Comparison of ENCODE assay signal across 8 cellular contexts in genomic region chr4:77076889-77077635, GRCh38. TPM values are rescaled to one million over a fixed set of nuclear protein-coding genes. Genes with fewer than 3 reads are reported as not detected.
DNase-seq lines count a peak whose midpoint lies in the region; ATAC-seq and TF ChIP-seq lines count a peak whose summit lies in the region.

No MANE protein-coding gene starts in this region.

- intact Hi-C loops in PC-9 (cut with micrococcal nuclease; ENCODE audit: unreplicated experiment) = loop anchor here (2.0 kb wide), 1 partner anchor 16 kb away; no protein-coding TSS in a partner anchor

- H3K4me1 ChIP-seq in DOHH2 (ENCODE audit: control insufficient read depth, low read length) (peaks cover 54% of the 10 kb centered on the region), PC-9 (replicated peaks; ENCODE audit: insufficient read depth) (no peaks in the 10 kb centered on the region), rectal smooth muscle tissue (ENCODE audit: control insufficient read depth, insufficient read depth, low read length) (peaks cover 3% of the 10 kb centered on the region)

- POLR2A ChIA-PET in PC-9 (lab: Charles Lee; ENCODE audit: unreplicated experiment) = interaction anchor here (0.6 to 0.7 kb wide), 2 partner anchors 16 to 117 kb away, joined by 5 to 10 read pairs; no protein-coding TSS in a partner anchor

- TF ChIP-seq POLR2A in GM18505 (IDR thresholded peaks at IDR 0.05; ENCODE audit: borderline replicate concordance, extremely low read depth, insufficient read depth, insufficient read length) = no peak

- H3K4me2 ChIP-seq in DOHH2 (ENCODE audit: low read length) (peak overlapping the region; percentile 90), PC-9 (peak overlapping the region; percentile 76)

- TF ChIP-seq CTCF in DOHH2 (IDR thresholded peaks at IDR 0.05; ENCODE audit: low read depth, low read length, poor library complexity, severe bottlenecking) (no peak), PC-9 (conservative IDR thresholded peaks at IDR 0.05) (no peak), epithelial cell of proximal tubule (conservative IDR thresholded peaks at IDR 0.05; ENCODE audit: low read depth, low read length) (no peak)

- H3K27ac ChIP-seq in DOHH2 (ENCODE audit: low read depth, low read length) = peak overlapping the region; percentile 81
- H3K27ac ChIP-seq in PC-9 = no peak overlapping the region
- H3K27ac ChIP-seq in rectal smooth muscle tissue (ENCODE audit: low read depth, low read length) = peak overlapping the region; percentile 100

- H3F3A ChIP-seq in DOHH2 (ENCODE audit: control insufficient read depth, insufficient read depth) (peaks cover 11% of the 10 kb centered on the region), PC-9 (ENCODE audit: insufficient read depth, low read depth) (no peaks in the 10 kb centered on the region)

- H3K9me2 ChIP-seq in DOHH2 (replicated peaks; ENCODE audit: control insufficient read depth, low read length) (no peaks in the 10 kb centered on the region), PC-9 (ENCODE audit: insufficient read depth) (no peaks in the 10 kb centered on the region)

- H3K27me3 ChIP-seq in DOHH2 (ENCODE audit: control insufficient read depth, low read length) (no peaks in the 10 kb centered on the region), PC-9 (ENCODE audit: insufficient read depth, low read depth) (no peaks in the 10 kb centered on the region), rectal smooth muscle tissue (ENCODE audit: control insufficient read depth, insufficient read depth, low read length) (no peaks in the 10 kb centered on the region)

- no peak for ATAC-seq in GM18505 (IDR thresholded peaks at IDR 0.05; ENCODE audit: unreplicated experiment)

- H3K4me3 ChIP-seq in DOHH2 (ENCODE audit: low read length) (peak overlapping the region; percentile 94), PC-9 (peak overlapping the region; percentile 62), epithelial cell of proximal tubule (ENCODE audit: low read depth, low read length) (peak overlapping the region; percentile 64), rectal smooth muscle tissue (ENCODE audit: low read length) (peak overlapping the region; percentile 97)

- H4K20me1 ChIP-seq in DOHH2 (ENCODE audit: control insufficient read depth, insufficient read depth, low read depth, low read length) (peaks cover 28% of the 10 kb centered on the region), PC-9 (ENCODE audit: insufficient read depth) (peaks cover 10% of the 10 kb centered on the region; the same call in 1 of the 2 replicates)

- no peak overlapping the region for H3K9ac ChIP-seq in rectal smooth muscle tissue (ENCODE audit: low read length)

- no peak overlapping the region for H2AFZ ChIP-seq in PC-9

- CTCF ChIA-PET in PC-9 (lab: Charles Lee) = no interaction called here

- peaks cover 60% of the 10 kb centered on the region for H3K79me2 ChIP-seq in DOHH2 (ENCODE audit: control insufficient read depth, low read length)
- H3K79me2 ChIP-seq in PC-9 (ENCODE audit: low read depth) = peaks cover 28% of the 10 kb centered on the region

- H3K9me3 ChIP-seq in DOHH2 (ENCODE audit: control insufficient read depth, insufficient read depth, low read length) = no peaks in the 10 kb centered on the region
- H3K9me3 ChIP-seq in PC-9 (ENCODE audit: insufficient read depth, low read depth) = no peaks in the 10 kb centered on the region

- DNase-seq in PC-9 = no peak
- DNase-seq in epithelial cell of proximal tubule (ENCODE audit: low read depth) = no peak
- DNase-seq in NK-92 (lab: John Stamatoyannopoulos, UW; ENCODE audit: unreplicated experiment) = no peak
- DNase-seq in H4 (ENCODE audit: low spot score) = no peak
- DNase-seq in NCI-H446 treated with DMSO at 0.1 percent for 48 hours (lab: John Stamatoyannopoulos, UW) = no peak

- BruUV-seq in PC-9 (replicated peaks; lab: Mats Ljungman, UMichigan) = no TSS peak

- H3K36me3 ChIP-seq in DOHH2 (ENCODE audit: control insufficient read depth, low read length) = peaks cover 29% of the 10 kb centered on the region
- H3K36me3 ChIP-seq in PC-9 (ENCODE audit: low read depth) = no peaks in the 10 kb centered on the region
- no peaks in the 10 kb centered on the region for H3K36me3 ChIP-seq in rectal smooth muscle tissue (ENCODE audit: control insufficient read depth, insufficient read depth, low read length)

RNA-seq across cellular contexts. Expression of gene CCNI, which starts 1.3 kb away (rescaled TPM):
- total RNA-seq in PC-9 (2021) = 155 and 238 TPM in 2 replicates
- 116 and 200 TPM in 2 replicates for total RNA-seq in epithelial cell of proximal tubule
- 108 and 133 TPM in 2 replicates for total RNA-seq in H4 (2014; rRNA removed; shearing (Covaris generic))
